ENCODE assay signal across 8 cellular contexts in genomic region chr2:24490674-24491625, GRCh38.
DNase-seq lines count a peak whose midpoint lies in the region; ATAC-seq and TF ChIP-seq lines count a peak whose summit lies in the region.

Gene NCOA1 (plus strand): TSS chr2:24491254. CDS start chr2:24658678, 167,424 bp downstream.

- H3K4me2 ChIP-seq in OCI-LY3 (ENCODE audit: low read length): peak within 1 kb of the TSS; percentile 86

- no peaks in the 10 kb centered on the region for H3K36me3 ChIP-seq in OCI-LY3 (replicated peaks; ENCODE audit: low read depth, low read length)
- no peaks in the 10 kb centered on the region for H3K36me3 ChIP-seq in mucosa of rectum (ENCODE audit: control insufficient read depth in 2 of 2, insufficient read depth in 2 of 2, low read length in 2 of 2)

- peak within 1 kb of the TSS; percentile 99 for H2AFZ ChIP-seq in OCI-LY3 (ENCODE audit: low read depth, low read length)

- H3K27me3 ChIP-seq in OCI-LY3 (ENCODE audit: low read depth, low read length): no peaks in the 10 kb centered on the region
- H3K27me3 ChIP-seq in mucosa of rectum (ENCODE audit: control insufficient read depth in 2 of 2, insufficient read depth in 2 of 2, low read length in 2 of 2): no peaks in the 10 kb centered on the region

- H3K79me2 ChIP-seq in OCI-LY3 (ENCODE audit: low read length): peaks cover 41% of the 10 kb centered on the region

- ATAC-seq in GM21515 (IDR thresholded peaks at IDR 0.05; ENCODE audit: unreplicated experiment): peak; percentile 70

- H3K9ac ChIP-seq in OCI-LY3 (ENCODE audit: low read length) (peak within 1 kb of the TSS; percentile 77), mucosa of rectum (ENCODE audit: low read depth in 1 of 2, low read length in 2 of 2) (peak within 1 kb of the TSS; percentile 68 to 73)

- H3K4me3 ChIP-seq in OCI-LY3 (ENCODE audit: low read length) (peak within 1 kb of the TSS; percentile 93), mucosa of rectum (ENCODE audit: low read length in 2 of 2) (peak within 1 kb of the TSS; percentile 77 to 84)

- peaks cover 12% of the 10 kb centered on the region; the same call in 1 of the 2 replicates for H4K20me1 ChIP-seq in OCI-LY3 (ENCODE audit: insufficient read depth, low read length)

- TF ChIP-seq CTCF in OCI-LY3 (IDR thresholded peaks at IDR 0.05; ENCODE audit: low read depth, low read length): no peak

- H3K4me1 ChIP-seq in OCI-LY3 (ENCODE audit: low read length) (peaks cover 27% of the 10 kb centered on the region), mucosa of rectum (ENCODE audit: control insufficient read depth in 2 of 2, insufficient read depth in 2 of 2, low read length in 2 of 2) (peaks cover 19 to 32% of the 10 kb centered on the region in 2 donors)

- peak; percentile 95 for DNase-seq in DMS 273 (lab: John Stamatoyannopoulos, UW; ENCODE audit: unreplicated experiment)
- peak; percentile 85 for DNase-seq in HuH-7.5 (ENCODE audit: low spot score)
- peak; percentile 88 for DNase-seq in activated T-cell treated with anti-CD3 and anti-CD28 coated beads for 24 hours (ENCODE audit: low read depth)
- peak; percentile 24 for DNase-seq in epithelial cell of prostate (ENCODE audit: low read depth, low spot score)
- DNase-seq in stimulated activated CD8-positive, alpha-beta memory T cell treated with anti-CD3 and anti-CD28 coated beads, Interleukin-4, amount 100 ng/mL, for 4 hours (ENCODE audit: low read depth in 2 of 2, low spot score in 1 of 2): peak; percentile 76 to 80

- no peaks in the 10 kb centered on the region for H3K9me3 ChIP-seq in OCI-LY3 (ENCODE audit: insufficient read depth, low read length)
- no peaks in the 10 kb centered on the region for H3K9me3 ChIP-seq in mucosa of rectum (ENCODE audit: control insufficient read depth in 2 of 2, low read length in 2 of 2)

- H3K27ac ChIP-seq in OCI-LY3 (ENCODE audit: low read length): peak within 1 kb of the TSS; percentile 64
- H3K27ac ChIP-seq in epithelial cell of prostate: peak within 1 kb of the TSS; percentile 69
- peak within 1 kb of the TSS; percentile 86 to 87 for H3K27ac ChIP-seq in mucosa of rectum (ENCODE audit: low read depth in 2 of 2, low read length in 2 of 2)

Comparison
In these comparisons a context has a peak if more than half of its experiments do, and no peak if none do; other contexts are left out.
1. Peak in every context shown above with its lines: DNase-seq, ATAC-seq, H3K4me3 ChIP-seq and H3K27ac ChIP-seq.
2. DNase-seq: peak in every context shown above with its lines; median percentile 95 in DMS 273; 88 in activated T-cell treated with anti-CD3 and anti-CD28 coated beads for 24 hours; 85 in HuH-7.5; 78 in stimulated activated CD8-positive, alpha-beta memory T cell treated with anti-CD3 and anti-CD28 coated beads, Interleukin-4, amount 100 ng/mL, for 4 hours; 24 in epithelial cell of prostate.